In genomic region chr9:91159664-91160121, GRCh38 we compare ENCODE assay signal across 10 cellular contexts.
DNase-seq lines count a peak whose midpoint lies in the region; ATAC-seq and TF ChIP-seq lines count a peak whose summit lies in the region.
"Had no signal": no experiment of that assay in that cellular context is flagged by ENCODE, and none has a peak within 500 bp of the region (broad histone marks: within the 10 kb centered on the region; RNA-seq: fewer than 3 reads in every experiment).

No MANE protein-coding gene starts in this region.

- peaks cover 4% of the 10 kb centered on the region; the same call in 1 of the 2 replicates for H3K27me3 Mint-ChIP-seq in WTC11 (ENCODE audit: low read depth)

- TF ChIP-seq CTCF in WTC11 (IDR thresholded peaks at IDR 0.05), result no peak

- no peak overlapping the region for H3K9ac ChIP-seq in iPS-15b (ENCODE audit: low read depth, low read length)
- H3K9ac ChIP-seq: KMS-11 had no signal

- H3K4me3 ChIP-seq in iPS-15b (ENCODE audit: low read depth, low read length), result peak overlapping the region; percentile 30

- DNase-seq in ELF-1 (ENCODE audit: low read depth, low spot score) (peak; percentile 60), WTC11 (ENCODE audit: low spot score) (no peak), retina (peak; percentile 39), SW480 (ENCODE audit: low spot score) (no peak), NCI-H748 (lab: John Stamatoyannopoulos, UW; ENCODE audit: unreplicated experiment) (no peak)
- DNase-seq: activated CD4-positive, alpha-beta T cell treated with anti-CD3 and anti-CD28 coated beads, Interleukin-2, amount 50 U/mL, for 4 hours had no signal

- H3K4me3 Mint-ChIP-seq in WTC11, result no peak overlapping the region

- H3K9me3 ChIP-seq in iPS-15b (ENCODE audit: control insufficient read depth, insufficient read depth, low read length), result no peaks in the 10 kb centered on the region

- POLR2A ChIA-PET in WTC11 (lab: Charles Lee), result no interaction called here

- no peaks in the 10 kb centered on the region for H3K36me3 ChIP-seq in iPS-15b (ENCODE audit: control insufficient read depth, insufficient read depth, low read length)

- CTCF ChIA-PET in WTC11 (lab: Charles Lee), result interaction anchor here (0.9 kb wide), 1 partner anchor 70 kb away, joined by 3 read pairs; no protein-coding TSS in a partner anchor

- no peaks in the 10 kb centered on the region for H3K9me3 Mint-ChIP-seq in WTC11

- H3K27ac Mint-ChIP-seq in WTC11, result no peak overlapping the region

- H3K36me3 Mint-ChIP-seq in WTC11, result no peaks in the 10 kb centered on the region

- peaks cover 21% of the 10 kb centered on the region for H3K4me1 Mint-ChIP-seq in WTC11

- ATAC-seq in WTC11 (peak; percentile 50), GM18867 (IDR thresholded peaks at IDR 0.05; ENCODE audit: unreplicated experiment) (no peak), GM18517 (IDR thresholded peaks at IDR 0.05; ENCODE audit: unreplicated experiment) (no peak)

- peaks cover 2% of the 10 kb centered on the region for H3K27me3 ChIP-seq in iPS-15b (ENCODE audit: control insufficient read depth, insufficient read depth, low read length)

- peaks cover 8% of the 10 kb centered on the region for H3K4me1 ChIP-seq in iPS-15b (ENCODE audit: control insufficient read depth, insufficient read depth, low read length)

TF ChIP-seq in WTC11, 78 proteins besides CTCF, POLR2A, EP300 and RAD21:
- TF ChIP-seq, protein P1, sequence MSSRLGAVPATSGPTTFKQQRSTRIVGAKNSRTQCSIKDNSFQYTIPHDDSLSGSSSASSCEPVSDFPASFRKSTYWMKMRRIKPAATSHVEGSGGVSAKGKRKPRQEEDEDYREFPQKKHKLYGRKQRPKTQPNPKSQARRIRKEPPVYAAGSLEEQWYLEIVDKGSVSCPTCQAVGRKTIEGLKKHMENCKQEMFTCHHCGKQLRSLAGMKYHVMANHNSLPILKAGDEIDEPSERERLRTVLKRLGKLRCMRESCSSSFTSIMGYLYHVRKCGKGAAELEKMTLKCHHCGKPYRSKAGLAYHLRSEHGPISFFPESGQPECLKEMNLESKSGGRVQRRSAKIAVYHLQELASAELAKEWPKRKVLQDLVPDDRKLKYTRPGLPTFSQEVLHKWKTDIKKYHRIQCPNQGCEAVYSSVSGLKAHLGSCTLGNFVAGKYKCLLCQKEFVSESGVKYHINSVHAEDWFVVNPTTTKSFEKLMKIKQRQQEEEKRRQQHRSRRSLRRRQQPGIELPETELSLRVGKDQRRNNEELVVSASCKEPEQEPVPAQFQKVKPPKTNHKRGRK (CRISPR knock-in tag; IDR thresholded peaks at IDR 0.05; ENCODE audit: borderline replicate concordance), result 0 out of 2 replicates have a peak, but pooled peaks have one; percentile 52
- no peak for TF ChIP-seq E2F5 (CRISPR knock-in tag; IDR thresholded peaks at IDR 0.05)
- no peak for TF ChIP-seq TP53 (CRISPR knock-in tag; IDR thresholded peaks at IDR 0.05)

Comparison
In these comparisons a context has a peak if more than half of its experiments do, and no peak if none do; other contexts are left out.
1. DNase-seq: peak in ELF-1 (single experiment) and retina (single experiment); none in WTC11 (single experiment), SW480 (single experiment) and NCI-H748 (single experiment).